ENCODE assay signal across 17 cellular contexts in the genomic region with DNA sequence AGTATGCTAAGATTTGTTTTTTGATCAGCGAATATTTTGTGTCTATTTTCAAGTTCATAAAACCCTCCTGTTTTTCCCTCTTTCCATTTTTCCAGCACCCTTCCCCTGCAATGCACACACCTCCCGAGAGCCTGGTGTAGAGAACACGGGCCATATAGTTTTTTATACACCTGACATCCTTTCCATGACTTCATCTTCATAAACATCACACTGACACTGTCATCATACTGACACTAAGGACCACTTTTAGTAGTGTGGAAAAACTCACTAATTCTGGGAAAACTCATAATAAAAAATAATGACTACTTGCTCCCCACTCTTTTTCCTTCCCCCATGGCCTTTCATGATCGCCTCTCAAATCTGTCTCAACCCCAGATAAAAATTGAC.
DNase-seq lines count a peak whose midpoint lies in the region; ATAC-seq and TF ChIP-seq lines count a peak whose summit lies in the region.
"Had no signal": no experiment of that assay in that cellular context is flagged by ENCODE, and none has a peak within 500 bp of the region (broad histone marks: within the 10 kb centered on the region; RNA-seq: fewer than 3 reads in every experiment).

No MANE protein-coding gene starts in this region.

- no peak overlapping the region for H3K4me3 Mint-ChIP-seq in activated naive CD8-positive, alpha-beta T cell treated with anti-CD3 and anti-CD28 coated beads, Interleukin-2, amount 50 U/mL, for 24 hours
- H3K4me3 Mint-ChIP-seq in activated naive CD8-positive, alpha-beta T cell treated with anti-CD3 and anti-CD28 coated beads for 36 hours = no peak overlapping the region
- H3K4me3 Mint-ChIP-seq: activated CD4-positive, alpha-beta T cell treated with anti-CD3 and anti-CD28 coated beads, Interleukin-2, amount 10 ng/mL, durations not matched to agents 24 days and 14 days had no signal

- H2AFZ ChIP-seq in neural cell (ENCODE audit: low read depth, low read length) = no peak overlapping the region

- no peak for TF ChIP-seq EP300 in neural cell (conservative IDR thresholded peaks at IDR 0.05; ENCODE audit: poor library complexity, severe bottlenecking)

- H3K4me1 ChIP-seq in ectodermal cell (ENCODE audit: control insufficient read depth, insufficient read depth, low read length) (peaks cover 34% of the 10 kb centered on the region), upper lobe of right lung (no peaks in the 10 kb centered on the region)

- WGBS in ectodermal cell, 2 experiments = 84 to 94% methylated on average over 4 of the region's 4 CpGs

- H3K4me2 ChIP-seq in neural cell (ENCODE audit: low read length) = no peak overlapping the region

- H3K36me3 ChIP-seq in ectodermal cell (ENCODE audit: control insufficient read depth, insufficient read depth, low read length) = peaks cover 19% of the 10 kb centered on the region
- no peaks in the 10 kb centered on the region for H3K36me3 ChIP-seq in neural cell (ENCODE audit: insufficient read depth, low read length)
- H3K36me3 ChIP-seq in upper lobe of right lung = no peaks in the 10 kb centered on the region
- H3K36me3 ChIP-seq: SJCRH30 had no signal

- intact Hi-C loops in upper lobe of right lung (cut with DNase I) = no loop called here

- no peak for TF ChIP-seq CTCF in neural cell (IDR thresholded peaks at IDR 0.05; ENCODE audit: poor library complexity, severe bottlenecking)
- no peak for TF ChIP-seq CTCF in upper lobe of right lung (IDR thresholded peaks at IDR 0.05)

- H3K27ac ChIP-seq in ectodermal cell (ENCODE audit: insufficient read depth, low read depth, low read length, poor library complexity, severe bottlenecking) (peak overlapping the region; percentile 20), neural cell (ENCODE audit: low read length) (peak overlapping the region; percentile 46), upper lobe of right lung (peak overlapping the region; percentile 49)
- H3K27ac ChIP-seq: SJCRH30 had no signal

- H4K20me1 ChIP-seq in neural cell (ENCODE audit: insufficient read depth) = no peaks in the 10 kb centered on the region

- no peaks in the 10 kb centered on the region for H3K9me2 ChIP-seq in neural cell (ENCODE audit: insufficient read depth, low read length)

- H3K9me3 Mint-ChIP-seq in activated naive CD8-positive, alpha-beta T cell treated with anti-CD3 and anti-CD28 coated beads, Interleukin-2, amount 50 U/mL, for 24 hours = no peaks in the 10 kb centered on the region
- no peaks in the 10 kb centered on the region for H3K9me3 Mint-ChIP-seq in activated naive CD8-positive, alpha-beta T cell treated with anti-CD3 and anti-CD28 coated beads for 36 hours

- H3K27ac Mint-ChIP-seq in activated naive CD8-positive, alpha-beta T cell treated with anti-CD3 and anti-CD28 coated beads, Interleukin-2, amount 50 U/mL, for 24 hours = peak overlapping the region; percentile 32
- no peak overlapping the region for H3K27ac Mint-ChIP-seq in activated naive CD8-positive, alpha-beta T cell treated with anti-CD3 and anti-CD28 coated beads for 36 hours
- H3K27ac Mint-ChIP-seq: activated CD4-positive, alpha-beta T cell treated with anti-CD3 and anti-CD28 coated beads, Interleukin-2, amount 10 ng/mL, durations not matched to agents 24 days and 14 days had no signal

- no peak for TF ChIP-seq RAD21 in neural cell (conservative IDR thresholded peaks at IDR 0.05)

- peaks cover 24% of the 10 kb centered on the region for H3K4me1 Mint-ChIP-seq in activated naive CD8-positive, alpha-beta T cell treated with anti-CD3 and anti-CD28 coated beads, Interleukin-2, amount 50 U/mL, for 24 hours
- peaks cover 4% of the 10 kb centered on the region for H3K4me1 Mint-ChIP-seq in activated naive CD8-positive, alpha-beta T cell treated with anti-CD3 and anti-CD28 coated beads for 36 hours

- no peaks in the 10 kb centered on the region for H3K27me3 Mint-ChIP-seq in activated naive CD8-positive, alpha-beta T cell treated with anti-CD3 and anti-CD28 coated beads, Interleukin-2, amount 50 U/mL, for 24 hours
- H3K27me3 Mint-ChIP-seq in activated naive CD8-positive, alpha-beta T cell treated with anti-CD3 and anti-CD28 coated beads for 36 hours = peaks cover 4% of the 10 kb centered on the region

- H3F3A ChIP-seq in neural cell (ENCODE audit: insufficient read depth, low read length, poor library complexity, severe bottlenecking) = no peaks in the 10 kb centered on the region

- H3K27me3 ChIP-seq in ectodermal cell (ENCODE audit: control insufficient read depth, insufficient read depth, low read length, poor library complexity, severe bottlenecking) (no peaks in the 10 kb centered on the region), neural cell (ENCODE audit: insufficient read depth, low read depth, low read length) (no peaks in the 10 kb centered on the region), upper lobe of right lung (no peaks in the 10 kb centered on the region)
- H3K27me3 ChIP-seq: SJCRH30 had no signal

- H3K9me3 ChIP-seq in ectodermal cell (ENCODE audit: control insufficient read depth, low read length) (no peaks in the 10 kb centered on the region), neural cell (ENCODE audit: low read length) (no peaks in the 10 kb centered on the region), upper lobe of right lung (no peaks in the 10 kb centered on the region)
- H3K9me3 ChIP-seq: SJCRH30 had no signal

- peaks cover 39% of the 10 kb centered on the region for H3K79me2 ChIP-seq in neural cell (replicated peaks; ENCODE audit: insufficient read depth, low read length)

- H3K4me3 ChIP-seq in ectodermal cell (ENCODE audit: insufficient read depth, low read depth, low read length) (no peak overlapping the region), neural cell (ENCODE audit: low read length) (peak overlapping the region; percentile 24), upper lobe of right lung (peak overlapping the region; percentile 25)
- H3K4me3 ChIP-seq: SJCRH30 had no signal

- no peak for DNase-seq in activated naive CD8-positive, alpha-beta T cell treated with anti-CD3 and anti-CD28 coated beads, Interleukin-2, amount 50 U/mL, for 24 hours
- DNase-seq in activated naive CD8-positive, alpha-beta T cell treated with anti-CD3 and anti-CD28 coated beads for 36 hours = no peak
- DNase-seq in upper lobe of right lung = no peak
- no peak for DNase-seq in anterior cingulate cortex (lab: John Stamatoyannopoulos, UW)
- no peak for DNase-seq in NCI-H2171 treated with DMSO at 0.1 percent for 48 hours (lab: John Stamatoyannopoulos, UW)
- DNase-seq: activated CD4-positive, alpha-beta T cell treated with anti-CD3 and anti-CD28 coated beads, Interleukin-2, amount 10 ng/mL, durations not matched to agents 24 days and 14 days; mesendoderm; NCI-H2029; NCI-H524; occipital lobe; small intestine; T-helper 9 cell had no signal

- no peak for ATAC-seq in activated naive CD8-positive, alpha-beta T cell treated with anti-CD3 and anti-CD28 coated beads, Interleukin-2, amount 50 U/mL, for 24 hours
- no peak for ATAC-seq in upper lobe of right lung
- ATAC-seq in GM18517 (IDR thresholded peaks at IDR 0.05; ENCODE audit: unreplicated experiment) = no peak
- ATAC-seq: HepG2 had no signal

- no peaks in the 10 kb centered on the region for H3K36me3 Mint-ChIP-seq in activated naive CD8-positive, alpha-beta T cell treated with anti-CD3 and anti-CD28 coated beads, Interleukin-2, amount 50 U/mL, for 24 hours (ENCODE audit: low read depth)
- no peaks in the 10 kb centered on the region for H3K36me3 Mint-ChIP-seq in activated naive CD8-positive, alpha-beta T cell treated with anti-CD3 and anti-CD28 coated beads for 36 hours

- no peak overlapping the region for H3K9ac ChIP-seq in neural cell (ENCODE audit: low read length)

TF ChIP-seq in neural cell, 6 proteins besides CTCF, POLR2A, EP300 and RAD21:
- TF ChIP-seq, protein P1, sequence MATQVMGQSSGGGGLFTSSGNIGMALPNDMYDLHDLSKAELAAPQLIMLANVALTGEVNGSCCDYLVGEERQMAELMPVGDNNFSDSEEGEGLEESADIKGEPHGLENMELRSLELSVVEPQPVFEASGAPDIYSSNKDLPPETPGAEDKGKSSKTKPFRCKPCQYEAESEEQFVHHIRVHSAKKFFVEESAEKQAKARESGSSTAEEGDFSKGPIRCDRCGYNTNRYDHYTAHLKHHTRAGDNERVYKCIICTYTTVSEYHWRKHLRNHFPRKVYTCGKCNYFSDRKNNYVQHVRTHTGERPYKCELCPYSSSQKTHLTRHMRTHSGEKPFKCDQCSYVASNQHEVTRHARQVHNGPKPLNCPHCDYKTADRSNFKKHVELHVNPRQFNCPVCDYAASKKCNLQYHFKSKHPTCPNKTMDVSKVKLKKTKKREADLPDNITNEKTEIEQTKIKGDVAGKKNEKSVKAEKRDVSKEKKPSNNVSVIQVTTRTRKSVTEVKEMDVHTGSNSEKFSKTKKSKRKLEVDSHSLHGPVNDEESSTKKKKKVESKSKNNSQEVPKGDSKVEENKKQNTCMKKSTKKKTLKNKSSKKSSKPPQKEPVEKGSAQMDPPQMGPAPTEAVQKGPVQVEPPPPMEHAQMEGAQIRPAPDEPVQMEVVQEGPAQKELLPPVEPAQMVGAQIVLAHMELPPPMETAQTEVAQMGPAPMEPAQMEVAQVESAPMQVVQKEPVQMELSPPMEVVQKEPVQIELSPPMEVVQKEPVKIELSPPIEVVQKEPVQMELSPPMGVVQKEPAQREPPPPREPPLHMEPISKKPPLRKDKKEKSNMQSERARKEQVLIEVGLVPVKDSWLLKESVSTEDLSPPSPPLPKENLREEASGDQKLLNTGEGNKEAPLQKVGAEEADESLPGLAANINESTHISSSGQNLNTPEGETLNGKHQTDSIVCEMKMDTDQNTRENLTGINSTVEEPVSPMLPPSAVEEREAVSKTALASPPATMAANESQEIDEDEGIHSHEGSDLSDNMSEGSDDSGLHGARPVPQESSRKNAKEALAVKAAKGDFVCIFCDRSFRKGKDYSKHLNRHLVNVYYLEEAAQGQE (IDR thresholded peaks at IDR 0.05; ENCODE audit: borderline replicate concordance) = no peak
- TF ChIP-seq EZH2 (IDR thresholded peaks at IDR 0.05; ENCODE audit: borderline replicate concordance, insufficient read depth, low read length, poor library complexity, severe bottlenecking) = no peak
- TF ChIP-seq SMC3 (conservative IDR thresholded peaks at IDR 0.05; ENCODE audit: poor library complexity) = no peak
- no peak for TF ChIP-seq MXI1 (conservative IDR thresholded peaks at IDR 0.05; ENCODE audit: poor library complexity, severe bottlenecking)
- TF ChIP-seq POLR2AphosphoS5 (IDR thresholded peaks at IDR 0.05) = no peak
- TF ChIP-seq TAF1 (IDR thresholded peaks at IDR 0.05; ENCODE audit: low read depth) = no peak
